8 cellular contexts compared by ENCODE assay signal in genomic region chr4:85777908-85778808, GRCh38.
DNase-seq lines count a peak whose midpoint lies in the region; ATAC-seq and TF ChIP-seq lines count a peak whose summit lies in the region.

No MANE protein-coding gene starts in this region.

- DNase-seq in mesothelial cell of epicardium (ENCODE audit: low spot score in 2 of 2, unreplicated experiment in 2 of 2) = no peak
- no peak for DNase-seq in NCI-H446 treated with DMSO at 0.1 percent for 48 hours (lab: John Stamatoyannopoulos, UW)
- DNase-seq in middle frontal gyrus (ENCODE audit: extremely low spot score, low spot score) = no peak
- no peak for DNase-seq in DMS53 (lab: John Stamatoyannopoulos, UW)
- DNase-seq in stimulated activated naive CD8-positive, alpha-beta T cell treated with anti-CD3 and anti-CD28 coated beads, Interleukin-15, amount 100 ng/mL, for 72 hours = no peak

- H3K27ac Mint-ChIP-seq in mesothelial cell of epicardium = peak overlapping the region; percentile 97
- H3K27ac Mint-ChIP-seq in stimulated activated naive CD8-positive, alpha-beta T cell treated with anti-CD3 and anti-CD28 coated beads, Interleukin-15, amount 100 ng/mL, for 72 hours = no peak overlapping the region

- H3K9me3 Mint-ChIP-seq in mesothelial cell of epicardium = peaks cover 10% of the 10 kb centered on the region
- H3K9me3 Mint-ChIP-seq in stimulated activated naive CD8-positive, alpha-beta T cell treated with anti-CD3 and anti-CD28 coated beads, Interleukin-15, amount 100 ng/mL, for 72 hours = peaks cover 0 to 11% of the 10 kb centered on the region in 2 donors

- H3K4me3 Mint-ChIP-seq in mesothelial cell of epicardium = peak overlapping the region; percentile 86
- H3K4me3 Mint-ChIP-seq in stimulated activated naive CD8-positive, alpha-beta T cell treated with anti-CD3 and anti-CD28 coated beads, Interleukin-15, amount 100 ng/mL, for 72 hours = no peak overlapping the region

- peaks cover 58% of the 10 kb centered on the region for H3K4me1 Mint-ChIP-seq in mesothelial cell of epicardium
- no peaks in the 10 kb centered on the region for H3K4me1 Mint-ChIP-seq in stimulated activated naive CD8-positive, alpha-beta T cell treated with anti-CD3 and anti-CD28 coated beads, Interleukin-15, amount 100 ng/mL, for 72 hours

- ATAC-seq in GM18873 (IDR thresholded peaks at IDR 0.05; ENCODE audit: low FRiP score, unreplicated experiment) = peak; percentile 85
- peak; percentile 68 for ATAC-seq in HG02981 (IDR thresholded peaks at IDR 0.05; ENCODE audit: unreplicated experiment)
- no peak for ATAC-seq in stimulated activated naive CD8-positive, alpha-beta T cell treated with anti-CD3 and anti-CD28 coated beads, Interleukin-15, amount 100 ng/mL, for 72 hours

- no peaks in the 10 kb centered on the region for H3K27me3 Mint-ChIP-seq in mesothelial cell of epicardium (ENCODE audit: low read depth)
- no peaks in the 10 kb centered on the region for H3K27me3 Mint-ChIP-seq in stimulated activated naive CD8-positive, alpha-beta T cell treated with anti-CD3 and anti-CD28 coated beads, Interleukin-15, amount 100 ng/mL, for 72 hours

- H3K4me3 ChIP-seq in WI38 (ENCODE audit: low read depth, low read length) = peak overlapping the region; percentile 59

- TF ChIP-seq CTCF in WI38 (IDR thresholded peaks at IDR 0.05; ENCODE audit: low read depth, low read length) = no peak
- no peak for TF ChIP-seq CTCF in mesothelial cell of epicardium (IDR thresholded peaks at IDR 0.05; ENCODE audit: unreplicated experiment)

- H3K36me3 Mint-ChIP-seq in mesothelial cell of epicardium = no peaks in the 10 kb centered on the region
